In genomic region chr5:58019614-58020013, GRCh38 we compare ENCODE assay signal across 17 cellular contexts.
A peak's percentile ranks its signal among the peaks of the same experiment; 100 is the strongest.
DNase-seq lines count a peak whose midpoint lies in the region; ATAC-seq and TF ChIP-seq lines count a peak whose summit lies in the region.
"Had no signal": no experiment of that assay in that cellular context is flagged by ENCODE, and none has a peak within 500 bp of the region (broad histone marks: within the 10 kb centered on the region; RNA-seq: fewer than 3 reads in every experiment).

No MANE protein-coding gene starts in this region.

- no peak overlapping the region for H3K27ac ChIP-seq in gastrocnemius medialis
- H3K27ac ChIP-seq: neutrophil had no signal

- H3K36me3 Mint-ChIP-seq in activated T-cell treated with anti-CD3 and anti-CD28 coated beads, Interleukin-2, amount 50 U/mL, for 24 hours (ENCODE audit: low read depth), result no peaks in the 10 kb centered on the region
- H3K36me3 Mint-ChIP-seq: activated naive CD4-positive, alpha-beta T cell treated with anti-CD3 and anti-CD28 coated beads, Interleukin-2, amount 50 U/mL, for 24 hours had no signal

- no peak overlapping the region for H3K4me3 ChIP-seq in gastrocnemius medialis
- H3K4me3 ChIP-seq: esophagus muscularis mucosa had no signal

- no peaks in the 10 kb centered on the region for H3K4me1 Mint-ChIP-seq in activated T-cell treated with anti-CD3 and anti-CD28 coated beads, Interleukin-2, amount 50 U/mL, for 24 hours (ENCODE audit: low read depth)
- H3K4me1 Mint-ChIP-seq: activated naive CD4-positive, alpha-beta T cell treated with anti-CD3 and anti-CD28 coated beads, Interleukin-2, amount 50 U/mL, for 24 hours had no signal

- H3K27me3 Mint-ChIP-seq in activated T-cell treated with anti-CD3 and anti-CD28 coated beads, Interleukin-2, amount 50 U/mL, for 24 hours, result peaks cover 6% of the 10 kb centered on the region
- H3K27me3 Mint-ChIP-seq: activated naive CD4-positive, alpha-beta T cell treated with anti-CD3 and anti-CD28 coated beads, Interleukin-2, amount 50 U/mL, for 24 hours had no signal

- H3K9me3 Mint-ChIP-seq in activated T-cell treated with anti-CD3 and anti-CD28 coated beads, Interleukin-2, amount 50 U/mL, for 24 hours, result no peaks in the 10 kb centered on the region
- H3K9me3 Mint-ChIP-seq: activated naive CD4-positive, alpha-beta T cell treated with anti-CD3 and anti-CD28 coated beads, Interleukin-2, amount 50 U/mL, for 24 hours; T-helper 2 cell treated with Interferon-gamma antibody and Interleukin-4, amounts not matched to agents 5 μg/mL and 100 μg/mL, for 36 hours had no signal

- no peak for TF ChIP-seq POLR2A in gastrocnemius medialis (IDR thresholded peaks at IDR 0.05)

- ATAC-seq in left colon (peak; percentile 98), gastrocnemius medialis (peak; percentile 49 to 54), GM21576 (IDR thresholded peaks at IDR 0.05; ENCODE audit: unreplicated experiment) (no peak)
- ATAC-seq: HCT116 had no signal

- DNase-seq in HS-5 (ENCODE audit: low read depth) (peak; percentile 15), dermis microvascular lymphatic vessel endothelial cell (ENCODE audit: low read depth in 2 of 2) (peak; percentile 55 to 91), left colon (peak; percentile 24 to 33), gastrocnemius medialis (peak; percentile 6 to 61), GF-D8 (lab: John Stamatoyannopoulos, UW) (no peak), T1000 (lab: John Stamatoyannopoulos, UW) (no peak)
- no peak for DNase-seq in activated T-cell treated with anti-CD3 and anti-CD28 coated beads, Interleukin-2, amount 50 U/mL, for 24 hours
- DNase-seq: BE2C; NCI-H1105; NCI-H510A; stimulated activated CD8-positive, alpha-beta memory T cell treated with anti-CD3 and anti-CD28 coated beads, Interleukin-4, amount 100 ng/mL, for 48 hours had no signal

- H3K4me1 ChIP-seq in gastrocnemius medialis, result peaks cover 8 to 12% of the 10 kb centered on the region in 2 donors
- H3K4me1 ChIP-seq: BE2C had no signal

- intact Hi-C loops in left colon (cut with DNase I, micrococcal nuclease), result no loop called here
- intact Hi-C loops in gastrocnemius medialis (cut with DNase I; ENCODE audit: low total_unique reads), result no loop called here

- H3K27me3 ChIP-seq in gastrocnemius medialis, result no peaks in the 10 kb centered on the region
- H3K27me3 ChIP-seq: BE2C, esophagus muscularis mucosa, neutrophil had no signal

- no peaks in the 10 kb centered on the region for H3K9me3 ChIP-seq in gastrocnemius medialis
- H3K9me3 ChIP-seq: BE2C, esophagus muscularis mucosa, neutrophil had no signal

- H3K27ac Mint-ChIP-seq in activated T-cell treated with anti-CD3 and anti-CD28 coated beads, Interleukin-2, amount 50 U/mL, for 24 hours, result no peak overlapping the region
- H3K27ac Mint-ChIP-seq: activated naive CD4-positive, alpha-beta T cell treated with anti-CD3 and anti-CD28 coated beads, Interleukin-2, amount 50 U/mL, for 24 hours; T-helper 2 cell treated with Interferon-gamma antibody and Interleukin-4, amounts not matched to agents 5 μg/mL and 100 μg/mL, for 36 hours had no signal

- in situ Hi-C loops in gastrocnemius medialis (cut with MboI; ENCODE audit: low sequenced_read_pairs in 4 of 4), result no loop called here

- H3K36me3 ChIP-seq in gastrocnemius medialis, result no peaks in the 10 kb centered on the region
- H3K36me3 ChIP-seq: BE2C, esophagus muscularis mucosa, neutrophil had no signal

- TF ChIP-seq CTCF in gastrocnemius medialis (IDR thresholded peaks at IDR 0.05 in 4 of 5, conservative IDR thresholded peaks at IDR 0.05 in 1 of 5), result no peak

- no peak overlapping the region for H3K4me3 Mint-ChIP-seq in activated T-cell treated with anti-CD3 and anti-CD28 coated beads, Interleukin-2, amount 50 U/mL, for 24 hours
- H3K4me3 Mint-ChIP-seq: activated naive CD4-positive, alpha-beta T cell treated with anti-CD3 and anti-CD28 coated beads, Interleukin-2, amount 50 U/mL, for 24 hours; T-helper 2 cell treated with Interferon-gamma antibody and Interleukin-4, amounts not matched to agents 5 μg/mL and 100 μg/mL, for 36 hours had no signal

Comparison
In these comparisons a context has a peak if more than half of its experiments do, and no peak if none do; other contexts are left out.
1. DNase-seq: peak in HS-5 (single experiment), dermis microvascular lymphatic vessel endothelial cell (2 of 2), left colon (2 of 2) and gastrocnemius medialis (2 of 2); none in GF-D8 (single experiment), T1000 (single experiment) and activated T-cell treated with anti-CD3 and anti-CD28 coated beads, Interleukin-2, amount 50 U/mL, for 24 hours (single experiment).